In genomic region chr16:83345846-83346245, GRCh38 we compare ENCODE assay signal across 1 cellular context.
TF ChIP-seq lines count a peak whose summit lies in the region.

No MANE protein-coding gene starts in this region.

TF ChIP-seq in GM23338, 12 proteins besides CTCF, POLR2A, EP300 and RAD21 (continued from another document):
- no peak for TF ChIP-seq ZNF462 (CRISPR knock-in tag; IDR thresholded peaks at IDR 0.05)
- no peak for TF ChIP-seq ZNF114 (CRISPR knock-in tag; IDR thresholded peaks at IDR 0.05)
- TF ChIP-seq EZH2phosphoT487 (IDR thresholded peaks at IDR 0.05; ENCODE audit: unreplicated experiment) = no peak
- TF ChIP-seq ZNF331 (CRISPR knock-in tag; IDR thresholded peaks at IDR 0.05; ENCODE audit: low read depth) = no peak
- TF ChIP-seq ETS1 (IDR thresholded peaks at IDR 0.05) = no peak
- TF ChIP-seq POLR2AphosphoS5 (IDR thresholded peaks at IDR 0.05; ENCODE audit: low read depth) = no peak
- TF ChIP-seq NANOG (IDR thresholded peaks at IDR 0.05; ENCODE audit: borderline replicate concordance) = no peak
- no peak for TF ChIP-seq CREB1 (CRISPR knock-in tag; IDR thresholded peaks at IDR 0.05; ENCODE audit: low read depth)
- no peak for TF ChIP-seq JUNB (IDR thresholded peaks at IDR 0.05; ENCODE audit: unreplicated experiment)
- TF ChIP-seq REST (IDR thresholded peaks at IDR 0.05; ENCODE audit: unreplicated experiment) = no peak
- no peak for TF ChIP-seq EZH2 (IDR thresholded peaks at IDR 0.05; ENCODE audit: low read depth, unreplicated experiment)
